ENCODE assay signal across 20 cellular contexts in genomic region chr17:17516315-17516930, GRCh38. TPM values are rescaled to one million over a fixed set of nuclear protein-coding genes. Genes with fewer than 3 reads are reported as not detected.
A peak's percentile ranks its signal among the peaks of the same experiment; 100 is the strongest.
DNase-seq lines count a peak whose midpoint lies in the region; ATAC-seq and TF ChIP-seq lines count a peak whose summit lies in the region.
"Had no signal": no experiment of that assay in that cellular context is flagged by ENCODE, and none has a peak within 500 bp of the region (broad histone marks: within the 10 kb centered on the region; RNA-seq: fewer than 3 reads in every experiment).

No MANE protein-coding gene starts in this region.

- H3K27me3 ChIP-seq in DND-41 (ENCODE audit: insufficient read depth, low read length, poor library complexity) (no peaks in the 10 kb centered on the region), osteoblast (ENCODE audit: insufficient read depth, low read length) (no peaks in the 10 kb centered on the region)
- H3K27me3 ChIP-seq: tibial artery had no signal

- H2AFZ ChIP-seq in DND-41 (ENCODE audit: low read depth, low read length) (no peak overlapping the region), osteoblast (ENCODE audit: low read length) (no peak overlapping the region)

- H3K4me2 ChIP-seq in DND-41 (ENCODE audit: insufficient read depth, low read length) (no peak overlapping the region), osteoblast (ENCODE audit: insufficient read depth, low read length) (peak overlapping the region; percentile 72)

- H3K9ac ChIP-seq in DND-41 (ENCODE audit: low read depth, low read length), result no peak overlapping the region

- H3K79me2 ChIP-seq in DND-41 (ENCODE audit: insufficient read depth, low read length), result no peaks in the 10 kb centered on the region
- H3K79me2 ChIP-seq in osteoblast (ENCODE audit: insufficient read depth, low read length), result no peaks in the 10 kb centered on the region

- peaks cover 13% of the 10 kb centered on the region for H3K36me3 ChIP-seq in DND-41 (ENCODE audit: insufficient read depth, low read length)
- H3K36me3 ChIP-seq in osteoblast (ENCODE audit: insufficient read depth, low read length), result no peaks in the 10 kb centered on the region
- H3K36me3 ChIP-seq: HAP-1 had no signal

- no peak for DNase-seq in DND-41
- DNase-seq in NCI-H510A treated with DMSO at 0.1 percent for 48 hours (lab: John Stamatoyannopoulos, UW), result peak; percentile 78
- DNase-seq in cerebellum (ENCODE audit: low spot score), result peak; percentile 66
- DNase-seq in osteoblast (ENCODE audit: insufficient read length, low spot score, missing footprints), result peak; percentile 81
- no peak for DNase-seq in effector CD8-positive, alpha-beta T cell (lab: John Stamatoyannopoulos, UW)
- no peak for DNase-seq in COR-L47 (lab: John Stamatoyannopoulos, UW)
- DNase-seq in OCI-M2 (lab: John Stamatoyannopoulos, UW; ENCODE audit: unreplicated experiment), result no peak
- DNase-seq: activated CD4-positive, alpha-beta T cell treated with anti-CD3 and anti-CD28 coated beads for 4 hours; activated CD8-positive, alpha-beta memory T cell treated with anti-CD3 and anti-CD28 coated beads, Interleukin-2, amount 50 U/mL, for 4 hours; activated gamma-delta T cell; AML-193; anterior cingulate cortex; DMS153; hypothalamus; NCI-H1048; NCI-H345; tibial artery had no signal

- H3K4me3 ChIP-seq in DND-41 (ENCODE audit: low read depth in 1 of 2, low read length in 2 of 2) (no peak overlapping the region), osteoblast (ENCODE audit: insufficient read depth, low read length) (no peak overlapping the region)
- H3K4me3 ChIP-seq: HAP-1, SK-N-MC, tibial artery had no signal

- H4K20me1 ChIP-seq in DND-41 (ENCODE audit: insufficient read depth, low read length) (0 out of 2 replicates have a peak, but pooled peaks cover 3% of the 10 kb centered on the region), osteoblast (ENCODE audit: insufficient read depth, low read length) (no peaks in the 10 kb centered on the region)

- H3K4me1 ChIP-seq in DND-41 (ENCODE audit: insufficient read depth, low read length), result 0 out of 2 replicates have a peak, but pooled peaks cover under 1% of the 10 kb centered on the region
- peaks cover 42% of the 10 kb centered on the region for H3K4me1 ChIP-seq in osteoblast (ENCODE audit: insufficient read depth, low read length)
- H3K4me1 ChIP-seq: HAP-1 had no signal

- H3K9me3 ChIP-seq in DND-41 (ENCODE audit: insufficient read depth, low read length, severe bottlenecking) (no peaks in the 10 kb centered on the region), osteoblast (ENCODE audit: low read depth, low read length) (no peaks in the 10 kb centered on the region)
- H3K9me3 ChIP-seq: HAP-1, tibial artery had no signal

- ATAC-seq in DND-41 (ENCODE audit: insufficient read depth, low read depth), result no peak
- no peak for ATAC-seq in HG02938 (IDR thresholded peaks at IDR 0.05; ENCODE audit: unreplicated experiment)

- H3K27ac ChIP-seq in DND-41 (ENCODE audit: low read length) (0 out of 2 replicates have a peak overlapping the region, but pooled peaks have one; percentile 34), osteoblast (ENCODE audit: low read depth, low read length) (peak overlapping the region; percentile 93)
- H3K27ac ChIP-seq: SK-N-MC, tibial artery had no signal

- TF ChIP-seq CTCF in DND-41 (IDR thresholded peaks at IDR 0.05; ENCODE audit: borderline replicate concordance, extremely low read depth, low read length, poor library complexity, severe bottlenecking), result no peak
- TF ChIP-seq CTCF in osteoblast (IDR thresholded peaks at IDR 0.05; ENCODE audit: extremely low read depth, low read depth, low read length), result no peak

RNA-seq across cellular contexts. Expression of gene RASD1, which starts 20.2 kb away (rescaled TPM):
- total RNA-seq in cerebellum (10.1 TPM), osteoblast (13.8 and 14.7 TPM in 2 replicates)

RNA-seq across cellular contexts. Expression of gene MED9, which starts 39.6 kb away (rescaled TPM):
- total RNA-seq in cerebellum (16.2 TPM), osteoblast (15.6 and 17.0 TPM in 2 replicates)

Comparison
In these comparisons a context has a peak if more than half of its experiments do, and no peak if none do; other contexts are left out.
1. DNase-seq: peak in NCI-H510A treated with DMSO at 0.1 percent for 48 hours (single experiment), cerebellum (single experiment) and osteoblast (single experiment); none in DND-41 (single experiment), effector CD8-positive, alpha-beta T cell (single experiment), COR-L47 (single experiment) and OCI-M2 (single experiment).